ENCODE assay signal across 21 cellular contexts in genomic region chr17:788551-788950, GRCh38.
"Had no signal": no experiment of that assay in that cellular context is flagged by ENCODE, and none has a peak within 500 bp of the region (broad histone marks: within the 10 kb centered on the region; RNA-seq: fewer than 3 reads in every experiment).

No MANE protein-coding gene starts in this region.

- FAIRE-seq: bronchial epithelial cell, endothelial cell of umbilical vein, urothelium cell line had no signal

- ATAC-seq: activated CD8-positive, alpha-beta memory T cell treated with anti-CD3 and anti-CD28 coated beads, Interleukin-2, amount 10 ng/mL, durations not matched to agents 7 days and 5 days; effector memory CD8-positive, alpha-beta T cell; natural killer cell; psoas muscle had no signal

- H3K27me3 ChIP-seq: colonic mucosa, dorsolateral prefrontal cortex, right atrium auricular region, tibial artery had no signal

- H3K4me3 ChIP-seq: colonic mucosa, dorsolateral prefrontal cortex, left ventricle myocardium inferior, psoas muscle, right atrium auricular region, tibial artery had no signal

- DNase-seq: activated CD4-positive, alpha-beta memory T cell treated with anti-CD3 and anti-CD28 coated beads, Interleukin-2, amount 10 ng/mL, durations not matched to agents 7 days and 5 days; activated CD4-positive, alpha-beta T cell treated with anti-CD3 and anti-CD28 coated beads for 48 hours; activated CD4-positive, CD25-positive, alpha-beta regulatory T cell; activated CD8-positive, alpha-beta memory T cell treated with anti-CD3 and anti-CD28 coated beads, Interleukin-2, amount 10 ng/mL, durations not matched to agents 7 days and 5 days; activated effector memory CD4-positive, alpha-beta T cell treated with anti-CD3 and anti-CD28 coated beads, Interleukin-2, amount 50 U/mL, for 16 hours; activated T-cell treated with anti-CD3 and anti-CD28 coated beads for 4 hours; colonic mucosa; dorsolateral prefrontal cortex; effector memory CD8-positive, alpha-beta T cell; kidney glomerular epithelial cell; left ventricle myocardium inferior; natural killer cell; psoas muscle; stimulated activated CD4-positive, alpha-beta T cell treated with anti-CD3 and anti-CD28 coated beads, Interleukin-1b, Interleukin-23, amount 100 ng/mL, for 48 hours; substantia nigra; T1000 had no signal

- H3K9me3 ChIP-seq: colonic mucosa, left ventricle myocardium inferior, psoas muscle, right atrium auricular region, tibial artery had no signal

- H3K4me1 ChIP-seq: colonic mucosa had no signal

- H3K27ac ChIP-seq: colonic mucosa, dorsolateral prefrontal cortex, left ventricle myocardium inferior, psoas muscle, right atrium auricular region, tibial artery had no signal
